Comparison of ENCODE assay signal across 12 cellular contexts in the genomic region with DNA sequence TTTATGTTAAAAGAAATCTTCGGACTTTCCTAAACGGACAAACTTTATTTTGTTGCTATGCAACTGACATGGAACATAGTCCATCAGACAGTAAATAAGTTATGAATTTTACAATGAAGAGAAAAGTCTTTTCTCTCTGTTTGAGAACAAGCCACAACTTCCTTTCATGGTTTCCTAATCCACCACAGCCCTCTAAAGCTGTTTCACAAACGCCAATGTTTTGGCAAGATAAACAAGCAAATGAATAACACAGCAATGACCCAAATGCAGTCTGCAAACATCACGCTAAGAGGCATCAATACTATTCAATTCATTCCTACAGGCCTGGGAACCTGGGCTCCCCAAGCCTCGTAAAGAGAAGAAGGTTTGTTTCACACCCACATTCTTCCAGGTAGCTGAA.
DNase-seq lines count a peak whose midpoint lies in the region; ATAC-seq lines count a peak whose summit lies in the region.
"Had no signal": no experiment of that assay in that cellular context is flagged by ENCODE, and none has a peak within 500 bp of the region (broad histone marks: within the 10 kb centered on the region; RNA-seq: fewer than 3 reads in every experiment).

No MANE protein-coding gene starts in this region.

- WGBS in trophoblast cell (ENCODE audit: extremely low coverage, insufficient coverage, insufficient read length): no CpG with 5 or more reads among the region's 5 CpGs

- no peak overlapping the region for H4K8ac ChIP-seq in trophoblast cell (ENCODE audit: low read depth, low read length)

- H3K18ac ChIP-seq in trophoblast cell (ENCODE audit: low read length): no peak overlapping the region

- H3K27ac Mint-ChIP-seq in activated naive CD4-positive, alpha-beta T cell treated with anti-CD3 and anti-CD28 coated beads for 36 hours: no peak overlapping the region
- no peak overlapping the region for H3K27ac Mint-ChIP-seq in natural killer cell treated with Interleukin-12 subunit alpha and Interleukin-12 subunit beta and Interleukin-15 and Interleukin-18, amount 100 ng/mL, for 72 hours

- intact Hi-C loops in activated naive CD4-positive, alpha-beta T cell treated with anti-CD3 and anti-CD28 coated beads for 36 hours (cut with micrococcal nuclease): no loop called here

- H2AFZ ChIP-seq in trophoblast cell (ENCODE audit: insufficient read depth, low read length, poor library complexity): no peak overlapping the region

- H2BK120ac ChIP-seq in trophoblast cell (ENCODE audit: insufficient read depth, low read length, poor library complexity): no peak overlapping the region

- no peaks in the 10 kb centered on the region for H3K4me1 ChIP-seq in trophoblast cell (ENCODE audit: control insufficient read depth in 1 of 2, insufficient read depth in 2 of 2, low read length in 2 of 2)

- no peaks in the 10 kb centered on the region for H3K36me3 ChIP-seq in trophoblast cell (ENCODE audit: control insufficient read depth in 1 of 2, insufficient read depth in 2 of 2, low read length in 2 of 2)

- no peaks in the 10 kb centered on the region for H3K36me3 Mint-ChIP-seq in activated naive CD4-positive, alpha-beta T cell treated with anti-CD3 and anti-CD28 coated beads for 36 hours (ENCODE audit: low read depth)
- H3K36me3 Mint-ChIP-seq in natural killer cell treated with Interleukin-12 subunit alpha and Interleukin-12 subunit beta and Interleukin-15 and Interleukin-18, amount 100 ng/mL, for 72 hours: no peaks in the 10 kb centered on the region

- H2BK5ac ChIP-seq in trophoblast cell (ENCODE audit: low read depth, low read length, poor library complexity): no peak overlapping the region

- no peak overlapping the region for H3K9ac ChIP-seq in trophoblast cell (ENCODE audit: low read length)

- no peaks in the 10 kb centered on the region for H3K9me3 Mint-ChIP-seq in activated naive CD4-positive, alpha-beta T cell treated with anti-CD3 and anti-CD28 coated beads for 36 hours
- H3K9me3 Mint-ChIP-seq in natural killer cell treated with Interleukin-12 subunit alpha and Interleukin-12 subunit beta and Interleukin-15 and Interleukin-18, amount 100 ng/mL, for 72 hours: no peaks in the 10 kb centered on the region

- H3K9me3 ChIP-seq in trophoblast cell (ENCODE audit: insufficient read depth, low read depth, low read length): no peaks in the 10 kb centered on the region

- H2BK12ac ChIP-seq in trophoblast cell (ENCODE audit: low read length): no peak overlapping the region

- ATAC-seq in GM21737 (IDR thresholded peaks at IDR 0.05; ENCODE audit: unreplicated experiment): peak; percentile 69
- no peak for ATAC-seq in natural killer cell treated with Interleukin-12 subunit alpha and Interleukin-12 subunit beta and Interleukin-15 and Interleukin-18, amount 100 ng/mL, for 72 hours

- no peak overlapping the region for H3K27ac ChIP-seq in trophoblast cell (ENCODE audit: low read depth, low read length)

- no peak overlapping the region for H3K4me3 ChIP-seq in trophoblast cell (ENCODE audit: low read depth, low read length)

- no peak overlapping the region for H3K4me3 Mint-ChIP-seq in activated naive CD4-positive, alpha-beta T cell treated with anti-CD3 and anti-CD28 coated beads for 36 hours
- no peak overlapping the region for H3K4me3 Mint-ChIP-seq in natural killer cell treated with Interleukin-12 subunit alpha and Interleukin-12 subunit beta and Interleukin-15 and Interleukin-18, amount 100 ng/mL, for 72 hours

- H3K27me3 Mint-ChIP-seq in activated naive CD4-positive, alpha-beta T cell treated with anti-CD3 and anti-CD28 coated beads for 36 hours (ENCODE audit: low read depth): peaks cover 2% of the 10 kb centered on the region
- peaks cover 0 to 3% of the 10 kb centered on the region in 2 donors for H3K27me3 Mint-ChIP-seq in natural killer cell treated with Interleukin-12 subunit alpha and Interleukin-12 subunit beta and Interleukin-15 and Interleukin-18, amount 100 ng/mL, for 72 hours

- H3K4me2 ChIP-seq in trophoblast cell (ENCODE audit: low read length): no peak overlapping the region

- H3K4ac ChIP-seq in trophoblast cell (ENCODE audit: low read depth, low read length): no peak overlapping the region

- no peak overlapping the region for H4K91ac ChIP-seq in trophoblast cell (ENCODE audit: low read depth, low read length)

- CTCF ChIA-PET in activated naive CD4-positive, alpha-beta T cell treated with anti-CD3 and anti-CD28 coated beads for 36 hours (lab: Charles Lee): no interaction called here

- DNase-seq in EH (ENCODE audit: low read depth): peak; percentile 3
- peak; percentile 57 for DNase-seq in M059J (ENCODE audit: low read depth)
- peak; percentile 81 for DNase-seq in fibroblast of peridontal ligament (ENCODE audit: extremely low read depth)
- no peak for DNase-seq in activated naive CD4-positive, alpha-beta T cell treated with anti-CD3 and anti-CD28 coated beads for 36 hours
- DNase-seq in trophoblast cell: no peak
- no peak for DNase-seq in natural killer cell treated with Interleukin-12 subunit alpha and Interleukin-12 subunit beta and Interleukin-15 and Interleukin-18, amount 100 ng/mL, for 72 hours (ENCODE audit: low spot score)
- no peak for DNase-seq in superior temporal gyrus (ENCODE audit: extremely low spot score)
- DNase-seq: caudate nucleus; DMS79 treated with DMSO at 0.1 percent for 48 hours; NCI-H2171 treated with DMSO at 0.1 percent for 48 hours; stimulated activated naive CD4-positive, alpha-beta T cell had no signal

- no peaks in the 10 kb centered on the region for H3K79me1 ChIP-seq in trophoblast cell (ENCODE audit: low read length)

- no peak overlapping the region for H4K12ac ChIP-seq in trophoblast cell (ENCODE audit: low read depth, low read length)

- no peak overlapping the region for H3K14ac ChIP-seq in trophoblast cell (ENCODE audit: low read length)

- H3K27me3 ChIP-seq in trophoblast cell (ENCODE audit: insufficient read depth, low read length): no peaks in the 10 kb centered on the region

- no peak overlapping the region for H2AK5ac ChIP-seq in trophoblast cell (ENCODE audit: low read length)

- H3K79me2 ChIP-seq in trophoblast cell (ENCODE audit: control insufficient read depth, insufficient read depth, low read length, poor library complexity): no peaks in the 10 kb centered on the region

- H3K4me1 Mint-ChIP-seq in activated naive CD4-positive, alpha-beta T cell treated with anti-CD3 and anti-CD28 coated beads for 36 hours (ENCODE audit: low read depth): no peaks in the 10 kb centered on the region
- H3K4me1 Mint-ChIP-seq in natural killer cell treated with Interleukin-12 subunit alpha and Interleukin-12 subunit beta and Interleukin-15 and Interleukin-18, amount 100 ng/mL, for 72 hours (ENCODE audit: low read depth in 2 of 2): peaks cover 0 to 10% of the 10 kb centered on the region in 2 donors

- H3K23ac ChIP-seq in trophoblast cell (ENCODE audit: low read length): no peak overlapping the region

Comparison
In these comparisons a context has a peak if more than half of its experiments do, and no peak if none do; other contexts are left out.
1. DNase-seq: peak in EH (single experiment), M059J (single experiment) and fibroblast of peridontal ligament (single experiment); none in activated naive CD4-positive, alpha-beta T cell treated with anti-CD3 and anti-CD28 coated beads for 36 hours (single experiment), trophoblast cell (0 of 2), natural killer cell treated with Interleukin-12 subunit alpha and Interleukin-12 subunit beta and Interleukin-15 and Interleukin-18, amount 100 ng/mL, for 72 hours (single experiment) and superior temporal gyrus (single experiment).